Comparison of ENCODE assay signal across 8 cellular contexts in the genomic region with DNA sequence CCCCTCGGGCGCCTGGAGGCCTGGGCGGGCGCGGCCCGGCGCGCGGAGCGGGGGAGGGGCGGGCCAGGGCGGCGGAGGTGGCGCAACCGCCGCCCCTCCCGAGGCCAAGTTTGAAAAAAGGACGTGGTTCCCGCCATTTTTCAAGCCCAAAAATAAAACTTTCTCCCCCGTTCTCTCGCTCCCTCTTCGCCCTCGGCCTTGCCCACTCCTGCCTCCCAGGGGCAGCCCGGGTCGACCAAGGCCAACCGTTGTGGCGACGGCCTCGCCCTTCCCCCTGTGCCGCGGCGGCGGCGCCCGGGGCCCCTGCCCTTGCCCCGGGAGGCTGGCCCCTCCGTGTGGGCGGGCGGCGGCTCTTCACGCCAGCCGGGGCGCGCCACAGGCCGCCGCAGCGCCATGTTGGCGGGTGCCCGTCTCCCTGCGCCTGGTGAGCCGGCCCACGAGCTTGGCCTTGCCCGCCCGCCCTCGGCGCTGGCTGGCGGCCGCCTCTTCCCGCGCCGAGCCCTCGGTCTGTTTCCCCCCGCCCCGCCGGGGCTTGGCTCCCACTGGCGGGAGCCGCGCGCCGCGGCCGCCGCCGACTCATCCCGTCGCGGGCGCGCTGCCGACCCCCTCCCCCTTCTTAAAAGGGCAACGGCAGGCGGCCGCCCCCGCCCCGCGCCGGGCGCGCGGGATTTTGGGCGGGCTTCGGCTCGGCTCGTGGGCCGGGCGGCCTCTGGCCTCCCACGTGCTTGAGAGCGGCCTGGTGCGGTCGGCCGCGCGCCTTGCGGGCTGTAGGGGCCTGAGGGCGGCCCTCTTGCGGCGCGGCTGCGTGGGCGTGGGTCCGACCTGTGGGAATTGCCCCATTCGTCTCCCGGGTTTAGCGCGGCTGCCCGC. TPM values are rescaled to one million over a fixed set of nuclear protein-coding genes. Genes with fewer than 3 reads are reported as not detected.
DNase-seq lines count a peak whose midpoint lies in the region; ATAC-seq lines count a peak whose summit lies in the region.

No MANE protein-coding gene starts in this region.

- no peaks in the 10 kb centered on the region for H3K27me3 Mint-ChIP-seq in activated CD4-positive, alpha-beta T cell treated with anti-CD3 and anti-CD28 coated beads, Interleukin-2, amount 10 ng/mL, durations not matched to agents 7 days and 5 days

- POLR2A ChIA-PET in activated CD4-positive, alpha-beta T cell treated with anti-CD3 and anti-CD28 coated beads, Interleukin-2, amount 10 ng/mL, durations not matched to agents 7 days and 5 days (lab: Charles Lee) = interaction anchor here (0.6 kb wide), 1 partner anchor 79 kb away, joined by 6 read pairs; no protein-coding TSS in a partner anchor

- CTCF ChIA-PET in activated CD4-positive, alpha-beta T cell treated with anti-CD3 and anti-CD28 coated beads, Interleukin-2, amount 10 ng/mL, durations not matched to agents 7 days and 5 days (lab: Charles Lee) = interaction anchor here (0.5 to 3.5 kb wide), 20 partner anchors 12 to 272 kb away, joined by 3 to 39 read pairs (median 6); partner anchors contain the start of genes TBC1D2 and TRMO

- peak overlapping the region; percentile 65 for H3K4me3 Mint-ChIP-seq in activated CD4-positive, alpha-beta T cell treated with anti-CD3 and anti-CD28 coated beads, Interleukin-2, amount 10 ng/mL, durations not matched to agents 7 days and 5 days

- H3K27ac Mint-ChIP-seq in activated CD4-positive, alpha-beta T cell treated with anti-CD3 and anti-CD28 coated beads, Interleukin-2, amount 10 ng/mL, durations not matched to agents 7 days and 5 days = peak overlapping the region; percentile 84

- peaks cover 62% of the 10 kb centered on the region for H3K4me1 Mint-ChIP-seq in activated CD4-positive, alpha-beta T cell treated with anti-CD3 and anti-CD28 coated beads, Interleukin-2, amount 10 ng/mL, durations not matched to agents 7 days and 5 days

- DNase-seq in NCI-H2029 (lab: John Stamatoyannopoulos, UW) (peak; percentile 43), NCI-H2029 treated with DMSO at 0.1 percent for 48 hours (lab: John Stamatoyannopoulos, UW) (no peak), NCI-H226 (peak; percentile 72), cortex of kidney (lab: John Stamatoyannopoulos, UW) (peak; percentile 42), left lobe of liver (ENCODE audit: low spot score) (peak; percentile 86)
- DNase-seq in activated CD4-positive, alpha-beta T cell treated with anti-CD3 and anti-CD28 coated beads, Interleukin-2, amount 10 ng/mL, durations not matched to agents 7 days and 5 days = peak; percentile 78
- peak; percentile 84 for DNase-seq in stimulated activated CD4-positive, alpha-beta T cell treated with anti-CD3 and anti-CD28 coated beads, Interleukin-1b, Interleukin-23, amount 100 ng/mL, for 48 hours

- H3K9me3 Mint-ChIP-seq in activated CD4-positive, alpha-beta T cell treated with anti-CD3 and anti-CD28 coated beads, Interleukin-2, amount 10 ng/mL, durations not matched to agents 7 days and 5 days = no peaks in the 10 kb centered on the region

- ATAC-seq in HG02885 (IDR thresholded peaks at IDR 0.05; ENCODE audit: poor library complexity, unreplicated experiment) (peak; percentile 36), left lobe of liver (peak; percentile 61)

- peaks cover 22% of the 10 kb centered on the region for H3K36me3 Mint-ChIP-seq in activated CD4-positive, alpha-beta T cell treated with anti-CD3 and anti-CD28 coated beads, Interleukin-2, amount 10 ng/mL, durations not matched to agents 7 days and 5 days (ENCODE audit: low read depth)

RNA-seq across cellular contexts. Expression of gene ANP32B, which starts 1.3 kb away (rescaled TPM):
- total RNA-seq in activated CD4-positive, alpha-beta T cell treated with anti-CD3 and anti-CD28 coated beads, Interleukin-2, amount 10 ng/mL, durations not matched to agents 7 days and 5 days = 100 to 1,000 TPM; 358 to 453 TPM
- 29.0 TPM for total RNA-seq in left lobe of liver

RNA-seq across cellular contexts. Expression of gene HEMGN, which starts 46.5 kb away (rescaled TPM):
- 1 to 10 TPM; 2.2 to 2.9 TPM for total RNA-seq in activated CD4-positive, alpha-beta T cell treated with anti-CD3 and anti-CD28 coated beads, Interleukin-2, amount 10 ng/mL, durations not matched to agents 7 days and 5 days
- total RNA-seq in left lobe of liver = 0.33 TPM

Comparison
In these comparisons a context has a peak if more than half of its experiments do, and no peak if none do; other contexts are left out.
1. RNA of gene ANP32B, which starts 1.3 kb away (total RNA-seq): 358 to 453 TPM in activated CD4-positive, alpha-beta T cell treated with anti-CD3 and anti-CD28 coated beads, Interleukin-2, amount 10 ng/mL, durations not matched to agents 7 days and 5 days; 29.0 TPM in left lobe of liver (single experiment); every median in the first group is over 10 times any median in the second.